1 cellular context compared by ENCODE assay signal in the genomic region with DNA sequence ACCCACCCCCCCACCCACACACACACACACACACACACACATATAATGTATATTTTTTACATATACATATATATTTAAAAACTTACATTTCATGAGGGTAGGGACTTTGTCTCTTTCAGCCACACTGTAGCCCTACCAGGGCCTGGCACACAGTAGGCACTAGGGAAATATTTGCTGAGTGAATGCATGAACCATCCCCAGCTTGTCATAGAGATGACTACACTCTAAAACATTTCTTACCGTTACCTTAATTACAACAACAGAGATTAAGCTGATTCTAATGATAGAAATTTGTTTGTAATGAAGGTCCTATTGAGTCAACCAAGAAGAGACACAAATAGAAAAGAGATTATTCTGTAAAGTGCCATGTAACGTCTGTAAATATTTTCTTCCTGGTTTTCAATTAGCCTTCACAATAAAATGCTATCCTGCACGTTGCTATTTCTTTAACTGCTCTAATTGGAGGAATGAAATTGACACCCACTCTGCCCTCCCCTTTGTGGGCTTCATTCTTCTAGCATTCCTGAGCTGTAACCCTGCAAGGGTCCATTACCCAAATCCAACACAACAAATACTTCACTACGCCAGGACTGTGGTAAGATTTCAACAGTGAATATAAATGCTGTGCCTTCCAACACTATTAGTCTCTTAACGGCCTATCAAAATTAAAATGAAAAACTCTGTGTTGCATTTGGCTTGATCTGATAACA.
TF ChIP-seq lines count a peak whose summit lies in the region.

No MANE protein-coding gene starts in this region.

TF ChIP-seq in H1, 55 proteins besides CTCF, POLR2A, EP300 and RAD21:
- TF ChIP-seq, protein P1, sequence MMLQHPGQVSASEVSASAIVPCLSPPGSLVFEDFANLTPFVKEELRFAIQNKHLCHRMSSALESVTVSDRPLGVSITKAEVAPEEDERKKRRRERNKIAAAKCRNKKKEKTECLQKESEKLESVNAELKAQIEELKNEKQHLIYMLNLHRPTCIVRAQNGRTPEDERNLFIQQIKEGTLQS (IDR thresholded peaks at IDR 0.05; ENCODE audit: insufficient read depth, low read depth, low read length), result no peak
- TF ChIP-seq TBP (IDR thresholded peaks at IDR 0.05; ENCODE audit: low read depth, low read length), result no peak
- TF ChIP-seq SP1 (IDR thresholded peaks at IDR 0.05; ENCODE audit: low read depth, low read length), result no peak
- TF ChIP-seq RBBP5 (IDR thresholded peaks at IDR 0.05; ENCODE audit: borderline replicate concordance, low read depth, low read length), result no peak
- no peak for TF ChIP-seq BACH1 (IDR thresholded peaks at IDR 0.05; ENCODE audit: low read length)
- TF ChIP-seq, protein P2, sequence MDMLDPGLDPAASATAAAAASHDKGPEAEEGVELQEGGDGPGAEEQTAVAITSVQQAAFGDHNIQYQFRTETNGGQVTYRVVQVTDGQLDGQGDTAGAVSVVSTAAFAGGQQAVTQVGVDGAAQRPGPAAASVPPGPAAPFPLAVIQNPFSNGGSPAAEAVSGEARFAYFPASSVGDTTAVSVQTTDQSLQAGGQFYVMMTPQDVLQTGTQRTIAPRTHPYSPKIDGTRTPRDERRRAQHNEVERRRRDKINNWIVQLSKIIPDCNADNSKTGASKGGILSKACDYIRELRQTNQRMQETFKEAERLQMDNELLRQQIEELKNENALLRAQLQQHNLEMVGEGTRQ (IDR thresholded peaks at IDR 0.05; ENCODE audit: low read length), result no peak
- TF ChIP-seq GTF2F1 (IDR thresholded peaks at IDR 0.05; ENCODE audit: borderline replicate concordance, low read depth, low read length), result no peak
- no peak for TF ChIP-seq BRCA1 (IDR thresholded peaks at IDR 0.05; ENCODE audit: low read depth, low read length)
- TF ChIP-seq CREB1 (IDR thresholded peaks at IDR 0.05), result no peak
- no peak for TF ChIP-seq SIRT6 (IDR thresholded peaks at IDR 0.05; ENCODE audit: low read length)
- no peak for TF ChIP-seq POU5F1 (IDR thresholded peaks at IDR 0.05; ENCODE audit: low read depth, low read length)
TF ChIP-seq in H1: peak in this region for 0.
